20 cellular contexts compared by ENCODE assay signal in genomic region chr5:97377582-97377981, GRCh38.
"Had no signal": no experiment of that assay in that cellular context is flagged by ENCODE, and none has a peak within 500 bp of the region (broad histone marks: within the 10 kb centered on the region; RNA-seq: fewer than 3 reads in every experiment).

No MANE protein-coding gene starts in this region.

- H3K4me3 ChIP-seq: MG63 had no signal

- H3K9me3 ChIP-seq: MG63, SK-N-SH had no signal

- H3K4me2 ChIP-seq: SK-N-SH had no signal

- H3K36me3 ChIP-seq: MG63 had no signal

- DNase-seq: IMR-90, Karpas-422, KG1, MG63, NCI-H1092 treated with DMSO at 0.1 percent for 48 hours, NCI-H1436, NCI-H187, NCI-H2029, NCI-H2081 treated with DMSO at 0.1 percent for 48 hours, NCI-H2171, NCI-H446, NCI-H510A, NCI-H524 treated with DMSO at 0.1 percent for 48 hours, NCI-H69, NCI-H774, Right ventricle myocardium superior, RPMI8226, SK-N-SH, SW 1271 had no signal

- ATAC-seq: HepG2 had no signal

- H3K9ac ChIP-seq: SK-N-SH had no signal
